8 cellular contexts compared by ENCODE assay signal in genomic region chr17:78665952-78666920, GRCh38.
DNase-seq lines count a peak whose midpoint lies in the region; ATAC-seq and TF ChIP-seq lines count a peak whose summit lies in the region.

No MANE protein-coding gene starts in this region.

- TF ChIP-seq CTCF in DOHH2 (IDR thresholded peaks at IDR 0.05; ENCODE audit: low read depth, low read length, poor library complexity, severe bottlenecking) = no peak
- no peak for TF ChIP-seq CTCF in coronary artery (IDR thresholded peaks at IDR 0.05)
- no peak for TF ChIP-seq CTCF in thyroid gland (IDR thresholded peaks at IDR 0.05)

- H3K9me3 Mint-ChIP-seq in naive thymus-derived CD4-positive, alpha-beta T cell = peaks cover 0 to 17% (median 0%) of the 10 kb centered on the region in 11 donors

- H3K36me3 Mint-ChIP-seq in naive thymus-derived CD4-positive, alpha-beta T cell = peaks cover 0 to 16% (median 15%) of the 10 kb centered on the region in 5 donors

- H3K27me3 ChIP-seq in DOHH2 (ENCODE audit: control insufficient read depth, low read length) (no peaks in the 10 kb centered on the region), thyroid gland (no peaks in the 10 kb centered on the region)
- no peaks in the 10 kb centered on the region for H3K27me3 ChIP-seq in naive thymus-derived CD4-positive, alpha-beta T cell (ENCODE audit: control insufficient read depth in 2 of 2, insufficient read depth in 2 of 2, low read length in 2 of 2)

- no peaks in the 10 kb centered on the region for H3K79me2 ChIP-seq in DOHH2 (ENCODE audit: control insufficient read depth, low read length)

- intact Hi-C loops in naive thymus-derived CD4-positive, alpha-beta T cell (cut with micrococcal nuclease) = loop anchor here in 1 of 2 donors (2.0 kb wide), 1 partner anchor 175 kb away; the partner anchor contains the start of gene USP36
- intact Hi-C loops in thyroid gland (cut with DNase I) = no loop called here

- H3F3A ChIP-seq in DOHH2 (ENCODE audit: control insufficient read depth, insufficient read depth) = peaks cover 6% of the 10 kb centered on the region; the same call in 1 of the 2 replicates

- peaks cover 34% of the 10 kb centered on the region for H3K4me1 ChIP-seq in DOHH2 (ENCODE audit: control insufficient read depth, low read length)
- peaks cover 17 to 22% of the 10 kb centered on the region in 2 donors for H3K4me1 ChIP-seq in naive thymus-derived CD4-positive, alpha-beta T cell (ENCODE audit: control insufficient read depth in 2 of 2, insufficient read depth in 2 of 2, low read length in 2 of 2)
- H3K4me1 ChIP-seq in thyroid gland = peaks cover 24 to 28% of the 10 kb centered on the region in 2 donors

- H3K27ac ChIP-seq in DOHH2 (ENCODE audit: low read depth, low read length) (peak overlapping the region; percentile 7; the same call in 1 of the 2 replicates), coronary artery (peak overlapping the region in 1 of 2 donors; percentile 80), thyroid gland (peak overlapping the region; percentile 36 to 71 (median 51))
- H3K27ac ChIP-seq in naive thymus-derived CD4-positive, alpha-beta T cell (ENCODE audit: low read depth, low read length) = peak overlapping the region; percentile 5

- H4K20me1 ChIP-seq in DOHH2 (ENCODE audit: control insufficient read depth, insufficient read depth, low read depth, low read length) = no peaks in the 10 kb centered on the region

- H3K4me1 Mint-ChIP-seq in naive thymus-derived CD4-positive, alpha-beta T cell = peaks cover 35 to 49% (median 39%) of the 10 kb centered on the region in 7 donors

- H3K36me3 ChIP-seq in DOHH2 (ENCODE audit: control insufficient read depth, low read length) (no peaks in the 10 kb centered on the region), thyroid gland (no peaks in the 10 kb centered on the region)
- H3K36me3 ChIP-seq in naive thymus-derived CD4-positive, alpha-beta T cell (ENCODE audit: control insufficient read depth in 2 of 3, insufficient read depth in 3 of 3, low read length in 3 of 3) = peaks cover 0 to 30% (median 0%) of the 10 kb centered on the region in 3 experiments

- H3K9me3 ChIP-seq in DOHH2 (ENCODE audit: control insufficient read depth, insufficient read depth, low read length) = no peaks in the 10 kb centered on the region
- no peaks in the 10 kb centered on the region for H3K9me3 ChIP-seq in naive thymus-derived CD4-positive, alpha-beta T cell (ENCODE audit: control insufficient read depth in 2 of 3, low read length in 3 of 3)
- no peaks in the 10 kb centered on the region for H3K9me3 ChIP-seq in thyroid gland

- DNase-seq in T-helper 22 cell (ENCODE audit: low read depth) (peak; percentile 56), coronary artery (ENCODE audit: low spot score) (peak; percentile 70), thyroid gland (peak; percentile 55 to 64), NCI-H1417 (lab: John Stamatoyannopoulos, UW) (no peak)
- peak in 8 of 9 donors; percentile 41 to 70 (median 61) for DNase-seq in naive thymus-derived CD4-positive, alpha-beta T cell

- peak; percentile 81 for ATAC-seq in naive thymus-derived CD4-positive, alpha-beta T cell
- ATAC-seq in HG02588 (IDR thresholded peaks at IDR 0.05; ENCODE audit: unreplicated experiment) (no peak), HG03469 (IDR thresholded peaks at IDR 0.05; ENCODE audit: unreplicated experiment) (no peak)

- no peak for TF ChIP-seq POLR2A in thyroid gland (IDR thresholded peaks at IDR 0.05)

- peak overlapping the region; percentile 58 to 80 (median 72) for H3K4me3 Mint-ChIP-seq in naive thymus-derived CD4-positive, alpha-beta T cell

- CTCF ChIA-PET in naive thymus-derived CD4-positive, alpha-beta T cell (lab: Charles Lee) = interaction anchor here (1.0 kb wide), 1 partner anchor 178 kb away, joined by 3 read pairs; no protein-coding TSS in a partner anchor

- peak overlapping the region; percentile 62 to 92 (median 86) for H3K27ac Mint-ChIP-seq in naive thymus-derived CD4-positive, alpha-beta T cell

- H3K9me2 ChIP-seq in DOHH2 (replicated peaks; ENCODE audit: control insufficient read depth, low read length) = no peaks in the 10 kb centered on the region

- no peaks in the 10 kb centered on the region for H3K27me3 Mint-ChIP-seq in naive thymus-derived CD4-positive, alpha-beta T cell

- POLR2A ChIA-PET in naive thymus-derived CD4-positive, alpha-beta T cell (lab: Charles Lee) = interaction anchor here (0.6 to 1.9 kb wide), 11 partner anchors 9 to 1894 kb away, joined by 3 to 9 read pairs (median 5); no protein-coding TSS in a partner anchor

- H3K4me2 ChIP-seq in DOHH2 (ENCODE audit: low read length) = peak overlapping the region; percentile 53

- 56 to 57% methylated on average over 16 to 19 of the region's 19 CpGs for WGBS in thyroid gland, 2 donors

- H3K4me3 ChIP-seq in DOHH2 (ENCODE audit: low read length) = peak overlapping the region; percentile 33; the same call in 1 of the 2 replicates
- H3K4me3 ChIP-seq in coronary artery = no peak overlapping the region
- H3K4me3 ChIP-seq in naive thymus-derived CD4-positive, alpha-beta T cell (ENCODE audit: low read length) = peak overlapping the region; percentile 2
- H3K4me3 ChIP-seq in thyroid gland (replicated peaks in 1 of 3) = no peak overlapping the region

Comparison
In these comparisons a context has a peak if more than half of its experiments do, and no peak if none do; other contexts are left out.
1. H3K4me3 ChIP-seq: peak in DOHH2 (single experiment) and naive thymus-derived CD4-positive, alpha-beta T cell (single experiment); none in coronary artery (single experiment) and thyroid gland (0 of 3).
2. DNase-seq: peak in T-helper 22 cell (single experiment), coronary artery (single experiment), naive thymus-derived CD4-positive, alpha-beta T cell (8 of 9) and thyroid gland (2 of 2); none in NCI-H1417 (0 of 3).